8 cellular contexts compared by ENCODE assay signal in the genomic region with DNA sequence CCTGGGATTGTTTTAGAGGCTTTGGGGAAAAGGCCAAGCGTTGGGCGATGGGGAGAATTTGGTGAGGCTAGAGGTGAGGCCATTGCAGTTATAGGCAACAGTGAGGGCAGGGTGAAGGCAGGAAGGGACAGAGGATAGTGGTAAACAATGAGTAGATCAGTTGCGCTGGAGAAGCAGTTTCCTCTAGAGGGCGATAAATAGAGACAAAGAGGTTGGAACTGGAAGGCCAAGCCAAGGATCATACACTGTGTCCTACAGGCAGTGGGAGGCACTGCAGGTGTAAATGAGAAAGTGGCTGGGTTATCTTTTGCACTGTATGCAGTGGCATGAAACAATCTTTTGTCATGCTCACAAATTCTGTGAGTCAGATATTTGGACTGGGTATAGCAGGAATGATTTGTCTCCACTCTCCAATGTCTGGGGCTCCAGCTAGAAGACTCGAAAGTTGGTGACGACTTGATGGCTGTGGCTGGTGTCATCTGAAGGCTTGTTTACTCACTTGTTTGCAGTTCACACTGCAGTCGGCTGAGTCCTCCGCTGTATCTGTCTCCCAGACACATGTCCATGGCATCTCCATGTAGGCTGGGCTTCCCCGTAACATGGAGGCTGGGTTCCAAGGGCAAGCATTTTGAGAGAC.
DNase-seq lines count a peak whose midpoint lies in the region; ATAC-seq and TF ChIP-seq lines count a peak whose summit lies in the region.

No MANE protein-coding gene starts in this region.

- H3K4me1 ChIP-seq in thoracic aorta (ENCODE audit: control insufficient read depth in 1 of 2, low read depth in 2 of 2): peaks cover 4 to 34% of the 10 kb centered on the region in 2 donors

- TF ChIP-seq CTCF in thoracic aorta (IDR thresholded peaks at IDR 0.05): peak; percentile 28

- no peaks in the 10 kb centered on the region for H3K9me3 Mint-ChIP-seq in activated CD4-positive, alpha-beta T cell treated with anti-CD3 and anti-CD28 coated beads, Interleukin-2, amount 10 ng/mL, durations not matched to agents 7 days and 5 days

- no peaks in the 10 kb centered on the region for H3K27me3 ChIP-seq in thoracic aorta (replicated peaks; ENCODE audit: insufficient read depth)

- peaks cover 4% of the 10 kb centered on the region for H3K4me1 Mint-ChIP-seq in activated CD4-positive, alpha-beta T cell treated with anti-CD3 and anti-CD28 coated beads, Interleukin-2, amount 10 ng/mL, durations not matched to agents 7 days and 5 days

- no peaks in the 10 kb centered on the region for H3K27me3 Mint-ChIP-seq in activated CD4-positive, alpha-beta T cell treated with anti-CD3 and anti-CD28 coated beads, Interleukin-2, amount 10 ng/mL, durations not matched to agents 7 days and 5 days

- H3K9me3 ChIP-seq in thoracic aorta: no peaks in the 10 kb centered on the region

- H3K36me3 ChIP-seq in thoracic aorta: no peaks in the 10 kb centered on the region

- H3K4me3 ChIP-seq in thoracic aorta: no peak overlapping the region

- POLR2A ChIA-PET in activated CD4-positive, alpha-beta T cell treated with anti-CD3 and anti-CD28 coated beads, Interleukin-2, amount 10 ng/mL, durations not matched to agents 7 days and 5 days (lab: Charles Lee): no interaction called here

- H3K27ac Mint-ChIP-seq in activated CD4-positive, alpha-beta T cell treated with anti-CD3 and anti-CD28 coated beads, Interleukin-2, amount 10 ng/mL, durations not matched to agents 7 days and 5 days: no peak overlapping the region

- H3K36me3 Mint-ChIP-seq in activated CD4-positive, alpha-beta T cell treated with anti-CD3 and anti-CD28 coated beads, Interleukin-2, amount 10 ng/mL, durations not matched to agents 7 days and 5 days (ENCODE audit: low read depth): no peaks in the 10 kb centered on the region

- DNase-seq in Daoy (ENCODE audit: low read depth) (peak; percentile 81), NCI-H2227 (lab: John Stamatoyannopoulos, UW; ENCODE audit: unreplicated experiment) (peak; percentile 72), iPS DF 19.7 (ENCODE audit: low read depth, low spot score) (peak; percentile 89), thoracic aorta (ENCODE audit: low spot score) (no peak), OCI-M2 (lab: John Stamatoyannopoulos, UW; ENCODE audit: unreplicated experiment) (no peak)
- DNase-seq in activated CD4-positive, alpha-beta T cell treated with anti-CD3 and anti-CD28 coated beads, Interleukin-2, amount 10 ng/mL, durations not matched to agents 7 days and 5 days: peak; percentile 66

- CTCF ChIA-PET in activated CD4-positive, alpha-beta T cell treated with anti-CD3 and anti-CD28 coated beads, Interleukin-2, amount 10 ng/mL, durations not matched to agents 7 days and 5 days (lab: Charles Lee): no interaction called here

- no peak overlapping the region for H3K4me3 Mint-ChIP-seq in activated CD4-positive, alpha-beta T cell treated with anti-CD3 and anti-CD28 coated beads, Interleukin-2, amount 10 ng/mL, durations not matched to agents 7 days and 5 days

- H3K27ac ChIP-seq in thoracic aorta: no peak overlapping the region

- ATAC-seq in GM19328 (IDR thresholded peaks at IDR 0.05; ENCODE audit: unreplicated experiment) (peak; percentile 96), HG03139 (IDR thresholded peaks at IDR 0.05; ENCODE audit: unreplicated experiment) (peak; percentile 99), thoracic aorta (ENCODE audit: insufficient number of reproducible peaks, low FRiP score, low read depth) (no peak)

Comparison
In these comparisons a context has a peak if more than half of its experiments do, and no peak if none do; other contexts are left out.
1. DNase-seq: peak in Daoy (single experiment), NCI-H2227 (single experiment), activated CD4-positive, alpha-beta T cell treated with anti-CD3 and anti-CD28 coated beads, Interleukin-2, amount 10 ng/mL, durations not matched to agents 7 days and 5 days (single experiment) and iPS DF 19.7 (single experiment); none in thoracic aorta (single experiment) and OCI-M2 (single experiment).